In the genomic region with DNA sequence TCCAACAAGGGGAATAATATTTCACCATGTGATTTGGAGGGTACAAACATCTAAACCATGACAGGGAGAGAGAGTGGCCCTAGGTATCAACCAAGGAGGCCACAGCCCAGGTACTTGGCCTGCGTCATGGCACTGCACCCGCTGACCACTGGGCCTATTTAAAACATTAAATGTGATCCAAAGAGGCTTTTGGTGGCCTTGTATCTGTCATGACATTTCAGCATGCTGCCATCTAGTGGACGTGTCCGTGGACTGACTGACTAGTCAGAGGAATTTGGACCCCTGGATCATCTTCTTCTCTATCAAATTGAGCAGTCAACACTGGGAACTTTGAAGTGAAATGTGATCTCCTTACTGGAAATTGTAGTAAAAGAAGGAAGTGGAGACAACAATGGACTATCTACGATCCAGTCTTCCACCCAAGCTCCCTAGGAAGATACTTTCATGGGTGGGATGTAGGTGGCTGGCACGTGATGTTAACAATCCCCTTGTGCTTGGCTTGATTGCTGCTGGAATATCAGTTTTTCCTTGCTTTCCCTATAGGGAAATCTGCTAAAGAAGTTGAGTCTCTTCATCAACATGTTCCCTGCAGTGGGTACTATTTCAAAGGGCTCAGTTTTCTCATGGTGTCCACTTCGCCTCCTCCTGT, we compare ENCODE assay signal across 9 cellular contexts. TPM values are rescaled to one million over a fixed set of nuclear protein-coding genes. Genes with fewer than 3 reads are reported as not detected.
A peak's percentile ranks its signal among the peaks of the same experiment; 100 is the strongest.
DNase-seq lines count a peak whose midpoint lies in the region; ATAC-seq and TF ChIP-seq lines count a peak whose summit lies in the region.
"Had no signal": no experiment of that assay in that cellular context is flagged by ENCODE, and none has a peak within 500 bp of the region (broad histone marks: within the 10 kb centered on the region; RNA-seq: fewer than 3 reads in every experiment).

No MANE protein-coding gene starts in this region.

- ATAC-seq in GM18867 (IDR thresholded peaks at IDR 0.05; ENCODE audit: unreplicated experiment): peak; percentile 77
- ATAC-seq in SK-N-SH treated with all-trans-retinoic acid at 6 μM for 48 hours: peak; percentile 80
- no peak for ATAC-seq in GM21717 (IDR thresholded peaks at IDR 0.05; ENCODE audit: unreplicated experiment)
- no peak for ATAC-seq in GM21619 (IDR thresholded peaks at IDR 0.05; ENCODE audit: unreplicated experiment)

- no peak overlapping the region for H3K4me3 ChIP-seq in HL-60 (replicated peaks; ENCODE audit: insufficient read depth, low read length)
- H3K4me3 ChIP-seq in endodermal cell (ENCODE audit: low read length): no peak overlapping the region
- H3K4me3 ChIP-seq: pancreas had no signal

- peak; percentile 35 for DNase-seq in COLO829 (ENCODE audit: low spot score)
- DNase-seq in HL-60 (ENCODE audit: low read depth in 1 of 2, low spot score in 1 of 2): peak in 1 of 2 experiments; percentile 20
- peak; percentile 91 for DNase-seq in endodermal cell
- DNase-seq in neural crest cell (ENCODE audit: low read depth, low spot score): peak; percentile 54

- H3K4me3 Mint-ChIP-seq in endodermal cell (no peak overlapping the region), neural crest cell (no peak overlapping the region)

- H3K27me3 Mint-ChIP-seq in endodermal cell (ENCODE audit: insufficient read depth) (no peaks in the 10 kb centered on the region), neural crest cell (ENCODE audit: low read depth) (peaks cover 12% of the 10 kb centered on the region)

- no peaks in the 10 kb centered on the region for H3K36me3 ChIP-seq in endodermal cell (ENCODE audit: control insufficient read depth, insufficient read depth, low read length)
- H3K36me3 ChIP-seq: pancreas had no signal

- H3K36me3 Mint-ChIP-seq in endodermal cell (ENCODE audit: low read depth) (no peaks in the 10 kb centered on the region), neural crest cell (ENCODE audit: low read depth) (no peaks in the 10 kb centered on the region)

- H3K4me1 ChIP-seq in endodermal cell (ENCODE audit: control insufficient read depth, insufficient read depth, low read length): peaks cover 3% of the 10 kb centered on the region
- H3K4me1 ChIP-seq: pancreas had no signal

- no peak overlapping the region for H3K27ac Mint-ChIP-seq in endodermal cell
- H3K27ac Mint-ChIP-seq in neural crest cell (ENCODE audit: unreplicated experiment): no peak overlapping the region

- WGBS in endodermal cell (ENCODE audit: insufficient coverage in 1 of 2, insufficient read length in 1 of 2), 2 experiments: 43 to 47% methylated on average over 6 to 7 of the region's 7 CpGs

- H3K9me3 ChIP-seq in endodermal cell (ENCODE audit: control insufficient read depth, low read length): no peaks in the 10 kb centered on the region
- H3K9me3 ChIP-seq: pancreas had no signal

- peaks cover 11% of the 10 kb centered on the region for H3K4me1 Mint-ChIP-seq in endodermal cell
- H3K4me1 Mint-ChIP-seq in neural crest cell: no peaks in the 10 kb centered on the region

- H3K27ac ChIP-seq in HL-60 (replicated peaks): no peak overlapping the region
- no peak overlapping the region for H3K27ac ChIP-seq in endodermal cell (ENCODE audit: low read depth, low read length)
- H3K27ac ChIP-seq: pancreas had no signal

- TF ChIP-seq CTCF in HL-60 (IDR thresholded peaks at IDR 0.05; ENCODE audit: insufficient read depth, low read length) (peak; percentile 8), endodermal cell (conservative IDR thresholded peaks at IDR 0.05) (peak; percentile 90), neural crest cell (conservative IDR thresholded peaks at IDR 0.05) (peak; percentile 67)

- no peaks in the 10 kb centered on the region for H3K9me3 Mint-ChIP-seq in endodermal cell
- no peaks in the 10 kb centered on the region for H3K9me3 Mint-ChIP-seq in neural crest cell

- H3K27me3 ChIP-seq in HL-60 (ENCODE audit: insufficient read depth, poor library complexity, severe bottlenecking): no peaks in the 10 kb centered on the region
- H3K27me3 ChIP-seq in endodermal cell (ENCODE audit: control insufficient read depth, insufficient read depth, low read length, poor library complexity, severe bottlenecking): no peaks in the 10 kb centered on the region
- H3K27me3 ChIP-seq: pancreas had no signal

- H3K9ac ChIP-seq in endodermal cell (ENCODE audit: extremely low read depth, low read length, poor library complexity, severe bottlenecking): no peak overlapping the region

TF ChIP-seq in SK-N-SH treated with all-trans-retinoic acid at 6 μM for 48 hours, 23 proteins besides CTCF, POLR2A, EP300 and RAD21:
- TF ChIP-seq PPARA (CRISPR knock-in tag; IDR thresholded peaks at IDR 0.05; ENCODE audit: borderline replicate concordance) (no peak), ZNF565 (CRISPR knock-in tag; conservative IDR thresholded peaks at IDR 0.05; ENCODE audit: low read depth) (no peak)
- TF ChIP-seq, protein P1, sequence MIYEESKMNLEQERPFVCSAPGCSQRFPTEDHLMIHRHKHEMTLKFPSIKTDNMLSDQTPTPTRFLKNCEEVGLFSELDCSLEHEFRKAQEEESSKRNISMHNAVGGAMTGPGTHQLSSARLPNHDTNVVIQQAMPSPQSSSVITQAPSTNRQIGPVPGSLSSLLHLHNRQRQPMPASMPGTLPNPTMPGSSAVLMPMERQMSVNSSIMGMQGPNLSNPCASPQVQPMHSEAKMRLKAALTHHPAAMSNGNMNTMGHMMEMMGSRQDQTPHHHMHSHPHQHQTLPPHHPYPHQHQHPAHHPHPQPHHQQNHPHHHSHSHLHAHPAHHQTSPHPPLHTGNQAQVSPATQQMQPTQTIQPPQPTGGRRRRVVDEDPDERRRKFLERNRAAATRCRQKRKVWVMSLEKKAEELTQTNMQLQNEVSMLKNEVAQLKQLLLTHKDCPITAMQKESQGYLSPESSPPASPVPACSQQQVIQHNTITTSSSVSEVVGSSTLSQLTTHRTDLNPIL (CRISPR knock-in tag; IDR thresholded peaks at IDR 0.05; ENCODE audit: low read depth): no peak

RNA-seq across cellular contexts. Expression of a gene that starts 24.6 kb away (rescaled TPM):
- total RNA-seq in endodermal cell (under 1 TPM; 0.24 to 0.40 TPM), neural crest cell (0.27 and 0.37 TPM in 2 replicates)
- 4.0 TPM for polyA plus RNA-seq in endodermal cell (2013, experiment 1 of 2)
- 3.9 TPM for polyA plus RNA-seq in endodermal cell (2013, experiment 2 of 2)

Comparison
In these comparisons a context has a peak if more than half of its experiments do, and no peak if none do; other contexts are left out.
1. ATAC-seq: peak in GM18867 (single experiment) and SK-N-SH treated with all-trans-retinoic acid at 6 μM for 48 hours (single experiment); none in GM21717 (single experiment) and GM21619 (single experiment).
2. CTCF ChIP-seq: peak in every context shown above with its lines; median percentile 90 in endodermal cell; 67 in neural crest cell; 8 in HL-60.